ENCODE assay signal across 8 cellular contexts in genomic region chr16:15672514-15673167, GRCh38. TPM values are rescaled to one million over a fixed set of nuclear protein-coding genes. Genes with fewer than 3 reads are reported as not detected.
DNase-seq lines count a peak whose midpoint lies in the region; ATAC-seq lines count a peak whose summit lies in the region.

No MANE protein-coding gene starts in this region.

- no peak for ATAC-seq in HG02678 (IDR thresholded peaks at IDR 0.05; ENCODE audit: unreplicated experiment)

- DNase-seq in AML-193 (lab: John Stamatoyannopoulos, UW) (peak; percentile 95 to 97), NCI-H1436 treated with DMSO at 0.1 percent for 48 hours (lab: John Stamatoyannopoulos, UW) (peak; percentile 80), dermis blood vessel endothelial cell (peak; percentile 96), medulla oblongata (ENCODE audit: extremely low spot score) (peak; percentile 97), DMS79 (lab: John Stamatoyannopoulos, UW) (no peak)
- peak; percentile 49 to 54 for DNase-seq in activated CD4-positive, alpha-beta T cell treated with anti-CD3 and anti-CD28 coated beads, Interleukin-2, amount 50 U/mL, for 4 hours
- DNase-seq in stimulated activated CD4-positive, alpha-beta T cell treated with anti-CD3 and anti-CD28 coated beads, TNF-alpha, amount 100 ng/mL, for 1 hour (ENCODE audit: low read depth in 3 of 3, low spot score in 1 of 3): peak; percentile 10 to 32 (median 23)

RNA-seq across cellular contexts. Expression of gene NDE1, which starts 22.6 kb away (rescaled TPM):
- 44.4 and 80.1 TPM in 2 replicates for total RNA-seq in dermis blood vessel endothelial cell

RNA-seq across cellular contexts. Expression of gene MARF1, which starts 29.7 kb away (rescaled TPM):
- total RNA-seq in dermis blood vessel endothelial cell: 15.3 and 24.2 TPM in 2 replicates
